1 cellular context compared by ENCODE assay signal in the genomic region with DNA sequence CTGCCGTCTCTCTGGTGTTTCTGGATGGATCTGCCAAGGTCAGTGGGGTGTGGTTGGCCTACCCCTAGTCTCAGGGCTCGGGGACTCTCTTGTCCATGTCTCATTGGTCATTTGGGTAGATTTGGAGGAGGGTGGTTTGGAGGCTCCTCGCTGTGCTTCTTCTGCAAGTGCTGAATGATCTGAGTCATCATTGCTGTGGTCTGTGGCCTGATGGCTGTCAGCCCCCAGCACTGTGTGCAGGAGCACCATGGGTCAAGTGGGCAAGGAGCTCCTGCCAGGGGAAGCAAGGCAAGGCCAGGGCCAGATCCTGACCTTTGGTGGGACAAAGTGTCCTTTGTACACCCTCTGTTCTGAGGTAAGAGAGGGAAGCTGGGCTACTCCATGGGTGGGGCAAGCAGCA.
TF ChIP-seq lines count a peak whose summit lies in the region.

No MANE protein-coding gene starts in this region.

TF ChIP-seq in GM23338, 12 proteins besides CTCF, POLR2A, EP300 and RAD21 (continued from another document):
- TF ChIP-seq ZNF462 (CRISPR knock-in tag; IDR thresholded peaks at IDR 0.05): no peak
- no peak for TF ChIP-seq EZH2phosphoT487 (IDR thresholded peaks at IDR 0.05; ENCODE audit: unreplicated experiment)
- TF ChIP-seq, protein P1, sequence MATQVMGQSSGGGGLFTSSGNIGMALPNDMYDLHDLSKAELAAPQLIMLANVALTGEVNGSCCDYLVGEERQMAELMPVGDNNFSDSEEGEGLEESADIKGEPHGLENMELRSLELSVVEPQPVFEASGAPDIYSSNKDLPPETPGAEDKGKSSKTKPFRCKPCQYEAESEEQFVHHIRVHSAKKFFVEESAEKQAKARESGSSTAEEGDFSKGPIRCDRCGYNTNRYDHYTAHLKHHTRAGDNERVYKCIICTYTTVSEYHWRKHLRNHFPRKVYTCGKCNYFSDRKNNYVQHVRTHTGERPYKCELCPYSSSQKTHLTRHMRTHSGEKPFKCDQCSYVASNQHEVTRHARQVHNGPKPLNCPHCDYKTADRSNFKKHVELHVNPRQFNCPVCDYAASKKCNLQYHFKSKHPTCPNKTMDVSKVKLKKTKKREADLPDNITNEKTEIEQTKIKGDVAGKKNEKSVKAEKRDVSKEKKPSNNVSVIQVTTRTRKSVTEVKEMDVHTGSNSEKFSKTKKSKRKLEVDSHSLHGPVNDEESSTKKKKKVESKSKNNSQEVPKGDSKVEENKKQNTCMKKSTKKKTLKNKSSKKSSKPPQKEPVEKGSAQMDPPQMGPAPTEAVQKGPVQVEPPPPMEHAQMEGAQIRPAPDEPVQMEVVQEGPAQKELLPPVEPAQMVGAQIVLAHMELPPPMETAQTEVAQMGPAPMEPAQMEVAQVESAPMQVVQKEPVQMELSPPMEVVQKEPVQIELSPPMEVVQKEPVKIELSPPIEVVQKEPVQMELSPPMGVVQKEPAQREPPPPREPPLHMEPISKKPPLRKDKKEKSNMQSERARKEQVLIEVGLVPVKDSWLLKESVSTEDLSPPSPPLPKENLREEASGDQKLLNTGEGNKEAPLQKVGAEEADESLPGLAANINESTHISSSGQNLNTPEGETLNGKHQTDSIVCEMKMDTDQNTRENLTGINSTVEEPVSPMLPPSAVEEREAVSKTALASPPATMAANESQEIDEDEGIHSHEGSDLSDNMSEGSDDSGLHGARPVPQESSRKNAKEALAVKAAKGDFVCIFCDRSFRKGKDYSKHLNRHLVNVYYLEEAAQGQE (IDR thresholded peaks at IDR 0.05; ENCODE audit: unreplicated experiment): no peak
- TF ChIP-seq JUNB (IDR thresholded peaks at IDR 0.05; ENCODE audit: unreplicated experiment): no peak
- TF ChIP-seq EZH2 (IDR thresholded peaks at IDR 0.05; ENCODE audit: low read depth, unreplicated experiment): no peak
- TF ChIP-seq ZNF114 (CRISPR knock-in tag; IDR thresholded peaks at IDR 0.05): no peak
- no peak for TF ChIP-seq CREB1 (CRISPR knock-in tag; IDR thresholded peaks at IDR 0.05; ENCODE audit: low read depth)
